18 cellular contexts compared by ENCODE assay signal in genomic region chr16:3054965-3055733, GRCh38. TPM values are rescaled to one million over a fixed set of nuclear protein-coding genes. Genes with fewer than 3 reads are reported as not detected.
DNase-seq lines count a peak whose midpoint lies in the region; ATAC-seq, FAIRE-seq and TF ChIP-seq lines count a peak whose summit lies in the region.
"Had no signal": no experiment of that assay in that cellular context is flagged by ENCODE, and none has a peak within 500 bp of the region (broad histone marks: within the 10 kb centered on the region; RNA-seq: fewer than 3 reads in every experiment).

No MANE protein-coding gene starts in this region.

- H3K4me3 ChIP-seq in HEK293 (ENCODE audit: low read depth, low read length) (no peak overlapping the region), mononuclear cell (ENCODE audit: low read length) (peak overlapping the region; percentile 3)
- H3K4me3 ChIP-seq: transverse colon had no signal

- H3K27me3 ChIP-seq in mononuclear cell (ENCODE audit: insufficient read depth, low read length): no peaks in the 10 kb centered on the region

- H3K4me3 Mint-ChIP-seq in T-helper 2 cell treated with Interferon-gamma antibody and Interleukin-4, amounts not matched to agents 5 μg/mL and 100 μg/mL, for 36 hours: peak overlapping the region; percentile 74
- no peak overlapping the region for H3K4me3 Mint-ChIP-seq in stimulated activated memory B cell treated with anti-CD40 and anti-IgM and Interleukin-4, amounts not matched to agents 10 μg/mL and 1 μg/mL and 100 μg/mL, for 72 hours
- H3K4me3 Mint-ChIP-seq: neural crest cell had no signal

- CTCF ChIA-PET in HEK293 (lab: Yijun Ruan, JAX): interaction anchor here (0.6 to 1.1 kb wide), 2 partner anchors 7 to 75 kb away, joined by 5 to 6 read pairs; no protein-coding TSS in a partner anchor

- H3K4me1 Mint-ChIP-seq in T-helper 2 cell treated with Interferon-gamma antibody and Interleukin-4, amounts not matched to agents 5 μg/mL and 100 μg/mL, for 36 hours (ENCODE audit: low read depth): peaks cover 60% of the 10 kb centered on the region
- H3K4me1 Mint-ChIP-seq in stimulated activated memory B cell treated with anti-CD40 and anti-IgM and Interleukin-4, amounts not matched to agents 10 μg/mL and 1 μg/mL and 100 μg/mL, for 72 hours: peaks cover 30% of the 10 kb centered on the region

- no peak for ATAC-seq in stimulated activated memory B cell treated with anti-CD40 and anti-IgM and Interleukin-4, amounts not matched to agents 10 μg/mL and 1 μg/mL and 100 μg/mL, for 72 hours
- no peak for ATAC-seq in HG02588 (IDR thresholded peaks at IDR 0.05; ENCODE audit: unreplicated experiment)
- ATAC-seq: left cardiac atrium had no signal

- POLR2A ChIA-PET in HEK293 (lab: Yijun Ruan, JAX): interaction anchor here (0.6 kb wide), 1 partner anchor 80 kb away, joined by 9 read pairs; the partner anchor contains the start of gene ZNF213

- no peak for TF ChIP-seq CTCF in HEK293 (tag by site-specific recombination; IDR thresholded peaks at IDR 0.05)

- H3K9me3 ChIP-seq in HEK293 (ENCODE audit: control insufficient read depth, insufficient read depth, low read depth, low read length) (no peaks in the 10 kb centered on the region), mononuclear cell (ENCODE audit: low read depth, low read length) (no peaks in the 10 kb centered on the region)
- H3K9me3 ChIP-seq: transverse colon had no signal

- no peaks in the 10 kb centered on the region for H3K9me3 Mint-ChIP-seq in T-helper 2 cell treated with Interferon-gamma antibody and Interleukin-4, amounts not matched to agents 5 μg/mL and 100 μg/mL, for 36 hours
- H3K9me3 Mint-ChIP-seq in stimulated activated memory B cell treated with anti-CD40 and anti-IgM and Interleukin-4, amounts not matched to agents 10 μg/mL and 1 μg/mL and 100 μg/mL, for 72 hours: no peaks in the 10 kb centered on the region
- H3K9me3 Mint-ChIP-seq: neural crest cell had no signal

- peaks cover 3% of the 10 kb centered on the region for H3K4me1 ChIP-seq in HEK293 (ENCODE audit: control insufficient read depth, insufficient read depth, low read length)
- H3K4me1 ChIP-seq in mononuclear cell (ENCODE audit: insufficient read depth, low read length): peaks cover 86% of the 10 kb centered on the region

- no peaks in the 10 kb centered on the region for H3K27me3 Mint-ChIP-seq in T-helper 2 cell treated with Interferon-gamma antibody and Interleukin-4, amounts not matched to agents 5 μg/mL and 100 μg/mL, for 36 hours (ENCODE audit: low read depth)
- H3K27me3 Mint-ChIP-seq in stimulated activated memory B cell treated with anti-CD40 and anti-IgM and Interleukin-4, amounts not matched to agents 10 μg/mL and 1 μg/mL and 100 μg/mL, for 72 hours: no peaks in the 10 kb centered on the region

- DNase-seq in SIG-M5 treated with dmso at 0.1 percent for 504 hours (lab: John Stamatoyannopoulos, UW; ENCODE audit: unreplicated experiment) (peak; percentile 22), SIG-M5 (lab: John Stamatoyannopoulos, UW) (no peak), frontal cortex (ENCODE audit: low spot score in 2 of 2) (no peak)
- no peak for DNase-seq in T-helper 2 cell treated with Interferon-gamma antibody and Interleukin-4, amounts not matched to agents 5 μg/mL and 100 μg/mL, for 36 hours (ENCODE audit: low spot score)
- DNase-seq: 8988T, DMS 273 treated with DMSO at 0.1 percent for 48 hours, glutamatergic neuron, HCEC 1CT, left cardiac atrium, NCI-H1694, NCI-H82, small intestine, transverse colon had no signal

- no peak overlapping the region for H3K27ac ChIP-seq in HEK293 (ENCODE audit: extremely low read depth, low read depth, low read length)
- H3K27ac ChIP-seq: transverse colon had no signal

- peak overlapping the region; percentile 86 for H3K27ac Mint-ChIP-seq in T-helper 2 cell treated with Interferon-gamma antibody and Interleukin-4, amounts not matched to agents 5 μg/mL and 100 μg/mL, for 36 hours
- H3K27ac Mint-ChIP-seq in stimulated activated memory B cell treated with anti-CD40 and anti-IgM and Interleukin-4, amounts not matched to agents 10 μg/mL and 1 μg/mL and 100 μg/mL, for 72 hours: no peak overlapping the region

- FAIRE-seq in frontal cortex (lab: Jason Lieb, UNC): no peak
- FAIRE-seq: small intestine had no signal

- peaks cover 0 to 21% of the 10 kb centered on the region in 2 experiments; a peak in 2 of 3 replicates for H3K36me3 ChIP-seq in HEK293 (ENCODE audit: control insufficient read depth in 2 of 2, insufficient read depth in 1 of 2, low read length in 2 of 2)
- H3K36me3 ChIP-seq: transverse colon had no signal

- H3K36me3 Mint-ChIP-seq in T-helper 2 cell treated with Interferon-gamma antibody and Interleukin-4, amounts not matched to agents 5 μg/mL and 100 μg/mL, for 36 hours (ENCODE audit: low read depth): peaks cover 69% of the 10 kb centered on the region
- H3K36me3 Mint-ChIP-seq in stimulated activated memory B cell treated with anti-CD40 and anti-IgM and Interleukin-4, amounts not matched to agents 10 μg/mL and 1 μg/mL and 100 μg/mL, for 72 hours: peaks cover 9% of the 10 kb centered on the region

TF ChIP-seq in HEK293, 187 proteins besides CTCF, POLR2A, EP300 and RAD21:
- TF ChIP-seq ZBTB8A (tag by site-specific recombination; IDR thresholded peaks at IDR 0.05) (0 out of 2 replicates have a peak, but pooled peaks have one; percentile 18), ZNF629 (tag by site-specific recombination; IDR thresholded peaks at IDR 0.05) (0 out of 2 replicates have a peak, but pooled peaks have one; percentile 18), ZBTB21 (tag by site-specific recombination; IDR thresholded peaks at IDR 0.05) (peak; percentile 31; the same call in 1 of the 2 replicates), ZNF138 (tag by site-specific recombination; IDR thresholded peaks at IDR 0.05; ENCODE audit: borderline replicate concordance) (no peak), OSR2 (tag by site-specific recombination; IDR thresholded peaks at IDR 0.05) (no peak), ZNF561 (tag by site-specific recombination; IDR thresholded peaks at IDR 0.05; ENCODE audit: borderline replicate concordance) (no peak), ZNF221 (tag by site-specific recombination; IDR thresholded peaks at IDR 0.05; ENCODE audit: borderline replicate concordance) (no peak)
- TF ChIP-seq, protein P1, sequence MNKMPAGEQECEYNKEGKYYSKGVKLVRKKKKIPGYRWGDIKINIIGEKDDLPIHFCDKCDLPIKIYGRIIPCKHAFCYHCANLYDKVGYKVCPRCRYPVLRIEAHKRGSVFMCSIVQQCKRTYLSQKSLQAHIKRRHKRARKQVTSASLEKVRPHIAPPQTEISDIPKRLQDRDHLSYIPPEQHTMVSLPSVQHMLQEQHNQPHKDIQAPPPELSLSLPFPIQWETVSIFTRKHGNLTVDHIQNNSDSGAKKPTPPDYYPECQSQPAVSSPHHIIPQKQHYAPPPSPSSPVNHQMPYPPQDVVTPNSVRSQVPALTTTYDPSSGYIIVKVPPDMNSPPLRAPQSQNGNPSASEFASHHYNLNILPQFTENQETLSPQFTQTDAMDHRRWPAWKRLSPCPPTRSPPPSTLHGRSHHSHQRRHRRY (tag by site-specific recombination; IDR thresholded peaks at IDR 0.05): no peak

RNA-seq across cellular contexts. Expression of gene MMP25, which starts 8.8 kb away (rescaled TPM):
- total RNA-seq in mononuclear cell (1.7 TPM), frontal cortex (0.41 TPM)

RNA-seq across cellular contexts. Expression of gene IL32, which starts 10.3 kb away (rescaled TPM):
- 115 TPM for total RNA-seq in mononuclear cell
- 0.82 TPM for total RNA-seq in frontal cortex
- total RNA-seq: neural crest cell had no signal

RNA-seq across cellular contexts. Expression of gene BICDL2, which starts 18.4 kb away (rescaled TPM):
- 0.10 TPM for total RNA-seq in mononuclear cell
- total RNA-seq in frontal cortex: not detected
- total RNA-seq: left cardiac atrium, neural crest cell had no signal

RNA-seq across cellular contexts. Expression of gene THOC6, which starts 31.3 kb away (rescaled TPM):
- total RNA-seq in mononuclear cell: 8.9 TPM
- total RNA-seq in frontal cortex: 6.1 TPM

RNA-seq across cellular contexts. Expression of gene HCFC1R1, which starts 31.4 kb away (rescaled TPM):
- total RNA-seq in mononuclear cell: 8.2 TPM
- total RNA-seq in frontal cortex: 15.5 TPM

Comparison
In these comparisons a context has a peak if more than half of its experiments do, and no peak if none do; other contexts are left out.
1. RNA of gene IL32, which starts 10.3 kb away (total RNA-seq): 115 TPM in mononuclear cell (single experiment); 0.82 TPM in frontal cortex (single experiment); every median in the first group is over 10 times any median in the second.